Comparison of ENCODE assay signal across 8 cellular contexts in genomic region chr1:18557621-18558465, GRCh38.
DNase-seq lines count a peak whose midpoint lies in the region; ATAC-seq, FAIRE-seq and TF ChIP-seq lines count a peak whose summit lies in the region.

No MANE protein-coding gene starts in this region.

- H3K27me3 Mint-ChIP-seq in activated naive CD8-positive, alpha-beta T cell treated with anti-CD3 and anti-CD28 coated beads for 36 hours: peaks cover 75% of the 10 kb centered on the region

- H3K4me1 ChIP-seq in cardiac muscle cell (ENCODE audit: low read depth): peaks cover 6% of the 10 kb centered on the region
- H3K4me1 ChIP-seq in upper lobe of right lung: no peaks in the 10 kb centered on the region

- DNase-seq in cardiac muscle cell (ENCODE audit: low read depth in 1 of 2, low spot score in 1 of 2) (peak; percentile 12 to 54), Right ventricle myocardium superior (no peak), left lobe of liver (ENCODE audit: low spot score) (no peak), upper lobe of right lung (peak; percentile 78), GM12892 (ENCODE audit: insufficient read length) (no peak)
- DNase-seq in activated naive CD8-positive, alpha-beta T cell treated with anti-CD3 and anti-CD28 coated beads for 36 hours: peak; percentile 31
- no peak for DNase-seq in activated CD4-positive, CD25-positive, alpha-beta regulatory T cell treated with anti-CD3 and anti-CD28 coated beads, Interleukin-2, amount 50 U/mL, for 72 hours

- no peak for TF ChIP-seq POLR2A in GM12892 (IDR thresholded peaks at IDR 0.05; ENCODE audit: low read depth, low read length)

- FAIRE-seq in GM12892 (lab: Jason Lieb, UNC): no peak

- H3K27ac ChIP-seq in cardiac muscle cell (no peak overlapping the region), upper lobe of right lung (no peak overlapping the region)

- H3K4me3 Mint-ChIP-seq in activated naive CD8-positive, alpha-beta T cell treated with anti-CD3 and anti-CD28 coated beads for 36 hours: peak overlapping the region; percentile 27

- no peak for ATAC-seq in Right ventricle myocardium superior (ENCODE audit: poor library complexity)
- peak; percentile 50 for ATAC-seq in left lobe of liver
- peak; percentile 81 for ATAC-seq in upper lobe of right lung
- no peak for ATAC-seq in HG03196 (IDR thresholded peaks at IDR 0.05; ENCODE audit: unreplicated experiment)

- H3K4me3 ChIP-seq in cardiac muscle cell: no peak overlapping the region
- H3K4me3 ChIP-seq in upper lobe of right lung: no peak overlapping the region

- H3K9me3 ChIP-seq in cardiac muscle cell (ENCODE audit: low read depth) (no peaks in the 10 kb centered on the region), upper lobe of right lung (no peaks in the 10 kb centered on the region)

- TF ChIP-seq CTCF in cardiac muscle cell (IDR thresholded peaks at IDR 0.05; ENCODE audit: low read depth, low read length) (no peak), upper lobe of right lung (IDR thresholded peaks at IDR 0.05) (no peak)

- H3K27me3 ChIP-seq in cardiac muscle cell (peaks cover 35% of the 10 kb centered on the region), upper lobe of right lung (peaks cover 73% of the 10 kb centered on the region)

- intact Hi-C loops in Right ventricle myocardium superior (cut with DNase I) (no loop called here), upper lobe of right lung (cut with DNase I) (no loop called here)

- H3K27ac Mint-ChIP-seq in activated naive CD8-positive, alpha-beta T cell treated with anti-CD3 and anti-CD28 coated beads for 36 hours: no peak overlapping the region

- H3K36me3 ChIP-seq in cardiac muscle cell (no peaks in the 10 kb centered on the region), upper lobe of right lung (no peaks in the 10 kb centered on the region)

- H3K36me3 Mint-ChIP-seq in activated naive CD8-positive, alpha-beta T cell treated with anti-CD3 and anti-CD28 coated beads for 36 hours: no peaks in the 10 kb centered on the region

- no peaks in the 10 kb centered on the region for H3K9me3 Mint-ChIP-seq in activated naive CD8-positive, alpha-beta T cell treated with anti-CD3 and anti-CD28 coated beads for 36 hours

- peaks cover 12% of the 10 kb centered on the region for H3K4me1 Mint-ChIP-seq in activated naive CD8-positive, alpha-beta T cell treated with anti-CD3 and anti-CD28 coated beads for 36 hours

Comparison
In these comparisons a context has a peak if more than half of its experiments do, and no peak if none do; other contexts are left out.
1. DNase-seq: peak in cardiac muscle cell (2 of 2), activated naive CD8-positive, alpha-beta T cell treated with anti-CD3 and anti-CD28 coated beads for 36 hours (single experiment) and upper lobe of right lung (single experiment); none in Right ventricle myocardium superior (single experiment), left lobe of liver (single experiment), GM12892 (single experiment) and activated CD4-positive, CD25-positive, alpha-beta regulatory T cell treated with anti-CD3 and anti-CD28 coated beads, Interleukin-2, amount 50 U/mL, for 72 hours (single experiment).
2. ATAC-seq: peak in left lobe of liver (single experiment) and upper lobe of right lung (single experiment); none in Right ventricle myocardium superior (single experiment) and HG03196 (single experiment).